In the genomic region with DNA sequence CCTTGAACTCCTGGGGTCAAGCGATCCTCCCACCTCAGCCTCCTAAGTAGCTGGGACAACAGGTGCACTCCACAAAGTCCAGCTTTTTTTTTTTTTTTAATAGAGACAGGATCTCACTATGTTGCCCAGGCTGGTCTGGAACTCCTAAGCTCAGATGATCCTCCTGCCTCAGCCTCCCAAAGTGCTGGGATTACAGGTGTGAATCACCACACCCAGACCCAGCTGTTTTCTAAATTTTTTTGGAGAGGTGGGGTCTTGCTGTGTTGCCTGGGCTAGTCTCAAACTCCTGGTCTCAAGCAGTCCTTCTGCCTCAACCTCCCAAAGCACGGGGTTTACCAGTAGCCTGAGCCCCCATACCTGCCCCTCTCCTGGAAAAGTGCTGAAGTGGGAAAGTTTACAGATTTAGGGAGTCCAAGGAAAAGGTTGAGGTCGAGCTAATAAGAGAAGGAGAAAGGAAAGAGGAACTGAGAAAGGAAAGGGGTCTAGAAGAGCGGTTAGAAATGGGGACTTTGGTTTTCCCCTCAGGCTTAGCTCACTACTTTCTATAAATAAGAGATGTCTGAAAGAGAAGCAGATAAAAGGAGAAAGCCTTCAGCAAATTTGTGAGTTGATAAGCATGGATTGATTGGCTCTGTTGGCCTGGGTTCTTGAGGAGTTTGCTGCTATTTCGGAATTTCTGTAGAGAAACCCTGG, we compare ENCODE assay signal across 10 cellular contexts.
DNase-seq lines count a peak whose midpoint lies in the region; ATAC-seq and FAIRE-seq lines count a peak whose summit lies in the region.
"Had no signal": no experiment of that assay in that cellular context is flagged by ENCODE, and none has a peak within 500 bp of the region (broad histone marks: within the 10 kb centered on the region; RNA-seq: fewer than 3 reads in every experiment).

No MANE protein-coding gene starts in this region.

- no peak for DNase-seq in GM18507 (ENCODE audit: extremely low spot score, insufficient read length, low read depth)
- peak; percentile 26 for DNase-seq in SKM-1 (lab: John Stamatoyannopoulos, UW; ENCODE audit: unreplicated experiment)
- no peak for DNase-seq in activated CD4-positive, CD25-positive, alpha-beta regulatory T cell treated with anti-CD3 and anti-CD28 coated beads, Interleukin-2, amount 50 U/mL, for 72 hours
- DNase-seq in activated CD8-positive, alpha-beta memory T cell treated with anti-CD3 and anti-CD28 coated beads, Interleukin-2, amount 50 U/mL, for 48 hours: no peak
- no peak for DNase-seq in NCI-H2196 (lab: John Stamatoyannopoulos, UW; ENCODE audit: unreplicated experiment)
- DNase-seq: dorsolateral prefrontal cortex, ovary had no signal

- peak; percentile 93 for FAIRE-seq in GM18507 (lab: Jason Lieb, UNC)

- ATAC-seq in GM21529 (IDR thresholded peaks at IDR 0.05; ENCODE audit: unreplicated experiment): peak; percentile 67
- ATAC-seq in HG03196 (IDR thresholded peaks at IDR 0.05; ENCODE audit: unreplicated experiment): peak; percentile 59
- ATAC-seq in activated CD4-positive, CD25-positive, alpha-beta regulatory T cell treated with anti-CD3 and anti-CD28 coated beads, Interleukin-2, amount 50 U/mL, for 24 hours: no peak

Comparison
In these comparisons a context has a peak if more than half of its experiments do, and no peak if none do; other contexts are left out.
1. ATAC-seq: peak in GM21529 (single experiment) and HG03196 (single experiment); none in activated CD4-positive, CD25-positive, alpha-beta regulatory T cell treated with anti-CD3 and anti-CD28 coated beads, Interleukin-2, amount 50 U/mL, for 24 hours (0 of 2).